In genomic region chr18:5630766-5631413, GRCh38 we compare ENCODE assay signal across 10 cellular contexts.
DNase-seq lines count a peak whose midpoint lies in the region; TF ChIP-seq lines count a peak whose summit lies in the region.
"Had no signal": no experiment of that assay in that cellular context is flagged by ENCODE, and none has a peak within 500 bp of the region (broad histone marks: within the 10 kb centered on the region; RNA-seq: fewer than 3 reads in every experiment).

No MANE protein-coding gene starts in this region.

- no peak for TF ChIP-seq CTCF in sigmoid colon (IDR thresholded peaks at IDR 0.05)
- TF ChIP-seq CTCF in transverse colon (IDR thresholded peaks at IDR 0.05), result no peak
- TF ChIP-seq CTCF in A673 (conservative IDR thresholded peaks at IDR 0.05; ENCODE audit: low read depth, low read length), result no peak

- H3K36me3 ChIP-seq in iPS-18a (ENCODE audit: control insufficient read depth, low read depth, low read length) (no peaks in the 10 kb centered on the region), sigmoid colon (no peaks in the 10 kb centered on the region), transverse colon (no peaks in the 10 kb centered on the region), A673 (ENCODE audit: insufficient read depth, low read length, poor library complexity, severe bottlenecking) (no peaks in the 10 kb centered on the region)
- H3K36me3 ChIP-seq: Peyer's patch had no signal

- no peak overlapping the region for H3K27ac ChIP-seq in iPS-18a (ENCODE audit: low read length)
- H3K27ac ChIP-seq in sigmoid colon, result no peak overlapping the region
- peak overlapping the region in 2 of 4 donors; percentile 85 for H3K27ac ChIP-seq in transverse colon
- no peak overlapping the region for H3K27ac ChIP-seq in A673 (ENCODE audit: low read depth, low read length, poor library complexity, severe bottlenecking)
- H3K27ac ChIP-seq: foreskin keratinocyte had no signal

- no peaks in the 10 kb centered on the region for H3K9me3 ChIP-seq in iPS-18a (ENCODE audit: control insufficient read depth, low read depth, low read length)
- no peaks in the 10 kb centered on the region for H3K9me3 ChIP-seq in sigmoid colon
- no peaks in the 10 kb centered on the region for H3K9me3 ChIP-seq in transverse colon
- H3K9me3 ChIP-seq in A673 (ENCODE audit: low read depth, low read length, poor library complexity, severe bottlenecking), result no peaks in the 10 kb centered on the region
- H3K9me3 ChIP-seq: Peyer's patch had no signal

- TF ChIP-seq POLR2A in sigmoid colon (IDR thresholded peaks at IDR 0.05), result no peak
- TF ChIP-seq POLR2A in transverse colon (IDR thresholded peaks at IDR 0.05), result no peak

- peaks cover 10% of the 10 kb centered on the region for H3K4me1 ChIP-seq in iPS-18a (ENCODE audit: control insufficient read depth, low read depth, low read length)
- peaks cover 0 to 25% (median 20%) of the 10 kb centered on the region in 4 donors for H3K4me1 ChIP-seq in sigmoid colon
- H3K4me1 ChIP-seq in transverse colon, result peaks cover 0 to 31% (median 12%) of the 10 kb centered on the region in 4 donors
- H3K4me1 ChIP-seq in A673 (ENCODE audit: insufficient read depth, low read length, poor library complexity, severe bottlenecking), result no peaks in the 10 kb centered on the region
- H3K4me1 ChIP-seq: foreskin keratinocyte had no signal

- POLR2A ChIA-PET in A673 (lab: Charles Lee; ENCODE audit: low non-redundant PET), result no interaction called here

- in situ Hi-C loops in transverse colon (cut with MboI; ENCODE audit: low pct_ligation_motif_present in 1 of 4, low pct_unique_long_range_greater_than_20kb in 1 of 4, low sequenced_read_pairs in 3 of 4), result no loop called here

- H3K9ac ChIP-seq in iPS-18a (ENCODE audit: low read length), result no peak overlapping the region

- intact Hi-C loops in sigmoid colon (cut with DNase I), result no loop called here
- intact Hi-C loops in transverse colon (cut with DNase I; ENCODE audit: low total_unique reads), result no loop called here
- intact Hi-C loops in A673 (cut with micrococcal nuclease; ENCODE audit: unreplicated experiment), result no loop called here

- no TSS peak for BruUV-seq in A673 (replicated peaks; lab: Mats Ljungman, UMichigan)

- H3K27me3 ChIP-seq in iPS-18a (ENCODE audit: control insufficient read depth, insufficient read depth, low read length) (peaks cover 63% of the 10 kb centered on the region), sigmoid colon (no peaks in the 10 kb centered on the region), transverse colon (no peaks in the 10 kb centered on the region), A673 (replicated peaks; ENCODE audit: insufficient read depth, low read depth, low read length, poor library complexity) (peaks cover 69% of the 10 kb centered on the region)
- H3K27me3 ChIP-seq: Peyer's patch had no signal

- WGBS in sigmoid colon, 2 donors, result 38 to 42% methylated on average over 19 of the region's 19 CpGs
- WGBS in transverse colon (ENCODE audit: low coverage in 1 of 2), 2 donors, result 30 to 41% methylated on average over 3 to 19 of the region's 19 CpGs

- CTCF ChIA-PET in A673 (lab: Charles Lee), result no interaction called here

- TF ChIP-seq EP300 in sigmoid colon (IDR thresholded peaks at IDR 0.05) (no peak), transverse colon (IDR thresholded peaks at IDR 0.05; ENCODE audit: low read depth) (no peak)

- peak; percentile 59 for DNase-seq in NCI-H2107 treated with DMSO at 0.1 percent for 48 hours (lab: John Stamatoyannopoulos, UW; ENCODE audit: unreplicated experiment)
- DNase-seq in NCI-H2107 (lab: John Stamatoyannopoulos, UW), result no peak
- DNase-seq in T1000 (lab: John Stamatoyannopoulos, UW), result peak; percentile 18
- DNase-seq in sigmoid colon, result no peak
- no peak for DNase-seq in transverse colon
- DNase-seq in A673 (ENCODE audit: low spot score), result no peak
- DNase-seq in NCI-H524 (lab: John Stamatoyannopoulos, UW), result no peak

- H3K4me3 ChIP-seq in iPS-18a (ENCODE audit: low read length) (peak overlapping the region; percentile 31), sigmoid colon (peak overlapping the region in 3 of 4 donors; percentile 58 to 67 (median 61)), transverse colon (peak overlapping the region in 1 of 4 donors; percentile 78), A673 (ENCODE audit: low read depth, low read length, poor library complexity, severe bottlenecking) (no peak overlapping the region)

Comparison
In these comparisons a context has a peak if more than half of its experiments do, and no peak if none do; other contexts are left out.
1. DNase-seq: peak in NCI-H2107 treated with DMSO at 0.1 percent for 48 hours (single experiment) and T1000 (single experiment); none in NCI-H2107 (single experiment), sigmoid colon (single experiment), transverse colon (single experiment), A673 (single experiment) and NCI-H524 (0 of 2).